ENCODE assay signal across 8 cellular contexts in the genomic region with DNA sequence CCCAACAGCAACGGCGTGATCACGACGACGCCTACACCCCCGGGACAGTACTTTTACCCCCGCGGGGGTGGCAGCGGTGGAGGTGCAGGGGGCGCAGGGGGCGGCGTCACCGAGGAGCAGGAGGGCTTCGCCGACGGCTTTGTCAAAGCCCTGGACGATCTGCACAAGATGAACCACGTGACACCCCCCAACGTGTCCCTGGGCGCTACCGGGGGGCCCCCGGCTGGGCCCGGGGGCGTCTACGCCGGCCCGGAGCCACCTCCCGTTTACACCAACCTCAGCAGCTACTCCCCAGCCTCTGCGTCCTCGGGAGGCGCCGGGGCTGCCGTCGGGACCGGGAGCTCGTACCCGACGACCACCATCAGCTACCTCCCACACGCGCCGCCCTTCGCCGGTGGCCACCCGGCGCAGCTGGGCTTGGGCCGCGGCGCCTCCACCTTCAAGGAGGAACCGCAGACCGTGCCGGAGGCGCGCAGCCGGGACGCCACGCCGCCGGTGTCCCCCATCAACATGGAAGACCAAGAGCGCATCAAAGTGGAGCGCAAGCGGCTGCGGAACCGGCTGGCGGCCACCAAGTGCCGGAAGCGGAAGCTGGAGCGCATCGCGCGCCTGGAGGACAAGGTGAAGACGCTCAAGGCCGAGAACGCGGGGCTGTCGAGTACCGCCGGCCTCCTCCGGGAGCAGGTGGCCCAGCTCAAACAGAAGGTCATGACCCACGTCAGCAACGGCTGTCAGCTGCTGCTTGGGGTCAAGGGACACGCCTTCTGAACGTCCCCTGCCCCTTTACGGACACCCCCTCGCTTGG. TPM values are rescaled to one million over a fixed set of nuclear protein-coding genes. Genes with fewer than 3 reads are reported as not detected.
DNase-seq lines count a peak whose midpoint lies in the region; ATAC-seq and TF ChIP-seq lines count a peak whose summit lies in the region.

No MANE protein-coding gene starts in this region.

- no peaks in the 10 kb centered on the region for H3K9me3 ChIP-seq in SJCRH30 (replicated peaks)
- no peaks in the 10 kb centered on the region for H3K9me3 ChIP-seq in heart left ventricle

- H3K9me3 Mint-ChIP-seq in IgD-negative memory B cell = peaks cover 0 to 2% (median 0%) of the 10 kb centered on the region in 3 donors
- no peaks in the 10 kb centered on the region for H3K9me3 Mint-ChIP-seq in activated naive CD4-positive, alpha-beta T cell treated with anti-CD3 and anti-CD28 coated beads, Interleukin-2, amount 50 U/mL, for 72 hours

- 0% methylated on average over 35 to 84 of the region's 84 CpGs for WGBS in heart left ventricle, 4 donors

- no peak for ATAC-seq in activated naive CD4-positive, alpha-beta T cell treated with anti-CD3 and anti-CD28 coated beads, Interleukin-2, amount 50 U/mL, for 72 hours
- no peak for ATAC-seq in heart left ventricle
- ATAC-seq in GM21515 (IDR thresholded peaks at IDR 0.05; ENCODE audit: unreplicated experiment) = no peak
- no peak for ATAC-seq in HG02798 (IDR thresholded peaks at IDR 0.05; ENCODE audit: poor library complexity, unreplicated experiment)

- peaks cover 19 to 30% (median 27%) of the 10 kb centered on the region in 3 donors for H3K4me1 Mint-ChIP-seq in IgD-negative memory B cell

- peak; percentile 88 for DNase-seq in COLO668 (lab: John Stamatoyannopoulos, UW; ENCODE audit: unreplicated experiment)
- DNase-seq in SJCRH30 = peak; percentile 83 to 85
- DNase-seq in activated naive CD4-positive, alpha-beta T cell treated with anti-CD3 and anti-CD28 coated beads, Interleukin-2, amount 50 U/mL, for 72 hours (ENCODE audit: low spot score in 2 of 2) = peak; percentile 76 to 81
- DNase-seq in heart left ventricle = peak; percentile 63 to 87 (median 75)
- DNase-seq in posterior cingulate gyrus = peak; percentile 45 to 95 (median 64)

- no peaks in the 10 kb centered on the region for H3K36me3 ChIP-seq in SJCRH30
- H3K36me3 ChIP-seq in heart left ventricle = peaks cover 0 to 12% (median 5%) of the 10 kb centered on the region in 9 donors

- no peak for TF ChIP-seq CTCF in heart left ventricle (IDR thresholded peaks at IDR 0.05)

- H3K4me1 ChIP-seq in SJCRH30 = peaks cover 24% of the 10 kb centered on the region
- peaks cover 3 to 62% (median 42%) of the 10 kb centered on the region in 12 donors for H3K4me1 ChIP-seq in heart left ventricle

- TF ChIP-seq POLR2A in heart left ventricle (IDR thresholded peaks at IDR 0.05) = peak in 1 of 2 donors; percentile 16

- H3K27me3 ChIP-seq in SJCRH30 = no peaks in the 10 kb centered on the region
- no peaks in the 10 kb centered on the region for H3K27me3 ChIP-seq in heart left ventricle

- intact Hi-C loops in heart left ventricle (cut with DNase I) (loop anchor here in 1 of 10 donors (2.0 kb wide), 1 partner anchor 13 kb away; no protein-coding TSS in a partner anchor), posterior cingulate gyrus (cut with DNase I) (no loop called here)

- H3K27ac ChIP-seq in SJCRH30 = peak overlapping the region; percentile 18; the same call in 1 of the 2 replicates
- H3K27ac ChIP-seq in heart left ventricle = peak overlapping the region; percentile 95 to 100 (median 99)

- peaks cover 1% of the 10 kb centered on the region for H3K36me3 Mint-ChIP-seq in IgD-negative memory B cell
- H3K36me3 Mint-ChIP-seq in activated naive CD4-positive, alpha-beta T cell treated with anti-CD3 and anti-CD28 coated beads, Interleukin-2, amount 50 U/mL, for 72 hours = peaks cover 21 to 22% of the 10 kb centered on the region in 2 donors

- H3K4me3 ChIP-seq in SJCRH30 = peak overlapping the region; percentile 80
- H3K4me3 ChIP-seq in heart left ventricle = peak overlapping the region; percentile 43 to 99 (median 84)

- no peaks in the 10 kb centered on the region for H3K27me3 Mint-ChIP-seq in IgD-negative memory B cell

- H3K4me3 Mint-ChIP-seq in IgD-negative memory B cell = peak overlapping the region; percentile 92 to 99 (median 95)

- H3K27ac Mint-ChIP-seq in IgD-negative memory B cell = peak overlapping the region in 2 of 3 donors; percentile 99 to 100
- peak overlapping the region; percentile 99 to 100 for H3K27ac Mint-ChIP-seq in activated naive CD4-positive, alpha-beta T cell treated with anti-CD3 and anti-CD28 coated beads, Interleukin-2, amount 50 U/mL, for 72 hours

RNA-seq across cellular contexts. Expression of a gene that starts 1.0 kb away (rescaled TPM):
- polyA plus RNA-seq in IgD-negative memory B cell = 955 TPM
- total RNA-seq in SJCRH30 (2014; rRNA removed; shearing (Covaris generic)) = 34.8 and 39.7 TPM in 2 replicates
- 100 to 1,000 TPM; 400 to 402 TPM for total RNA-seq in activated naive CD4-positive, alpha-beta T cell treated with anti-CD3 and anti-CD28 coated beads, Interleukin-2, amount 50 U/mL, for 72 hours
- 100 to 1,000 TPM in 4 of 9 donors, 10 to 100 TPM in 5; 19.6 to 205 (median 67.6) TPM for total RNA-seq in heart left ventricle
- polyA plus RNA-seq in heart left ventricle = 10 to 100 TPM; 29.6 to 52.9 TPM

RNA-seq across cellular contexts. Expression of a gene that starts 9.3 kb away (rescaled TPM):
- polyA plus RNA-seq in IgD-negative memory B cell = 195 TPM
- total RNA-seq in SJCRH30 (2014; rRNA removed; shearing (Covaris generic)) = 55.9 and 64.6 TPM in 2 replicates
- 100 to 1,000 TPM; 317 to 357 TPM for total RNA-seq in activated naive CD4-positive, alpha-beta T cell treated with anti-CD3 and anti-CD28 coated beads, Interleukin-2, amount 50 U/mL, for 72 hours
- 1,000 to 10,000 TPM in 2 of 9 donors, 100 to 1,000 TPM in 7; 435 to 1,432 (median 684) TPM for total RNA-seq in heart left ventricle
- 100 to 1,000 TPM; 544 to 645 TPM for polyA plus RNA-seq in heart left ventricle

RNA-seq across cellular contexts. Expression of a gene that starts 9.6 kb away (rescaled TPM):
- polyA plus RNA-seq in IgD-negative memory B cell (6.4 TPM), heart left ventricle (1 to 10 TPM in 1 of 2 donors, under 1 TPM in 1; 0.35 to 3.2 TPM)
- total RNA-seq in SJCRH30 (2014; rRNA removed; shearing (Covaris generic)) = not detected in 2 replicates
- total RNA-seq in activated naive CD4-positive, alpha-beta T cell treated with anti-CD3 and anti-CD28 coated beads, Interleukin-2, amount 50 U/mL, for 72 hours = 10 to 100 TPM; 39.4 to 42.7 TPM
- 1 to 10 TPM in 7 of 9 donors, not detected in 2; 1.2 to 6.8 (median 2.2) TPM for total RNA-seq in heart left ventricle

RNA-seq across cellular contexts. Expression of a gene that starts 14.1 kb away (rescaled TPM):
- polyA plus RNA-seq in IgD-negative memory B cell (27.4 TPM), heart left ventricle (1 to 10 TPM; 1.3 to 8.6 TPM)
- 92.4 and 99.0 TPM in 2 replicates for total RNA-seq in SJCRH30 (2014; rRNA removed; shearing (Covaris generic))
- total RNA-seq in activated naive CD4-positive, alpha-beta T cell treated with anti-CD3 and anti-CD28 coated beads, Interleukin-2, amount 50 U/mL, for 72 hours = 10 to 100 TPM; 37.0 to 41.4 TPM
- total RNA-seq in heart left ventricle = 1 to 10 TPM in 8 of 9 donors, under 1 TPM in 1; 0.63 to 7.6 (median 4.0) TPM

RNA-seq across cellular contexts. Expression of a gene that starts 16.9 kb away (rescaled TPM):
- 6.6 TPM for polyA plus RNA-seq in IgD-negative memory B cell
- 14.1 and 19.0 TPM in 2 replicates for total RNA-seq in SJCRH30 (2014; rRNA removed; shearing (Covaris generic))
- 10 to 100 TPM; 37.9 to 41.5 TPM for total RNA-seq in activated naive CD4-positive, alpha-beta T cell treated with anti-CD3 and anti-CD28 coated beads, Interleukin-2, amount 50 U/mL, for 72 hours
- 10 to 100 TPM; 45.5 to 90.1 (median 62.6) TPM for total RNA-seq in heart left ventricle
- polyA plus RNA-seq in heart left ventricle = 10 to 100 TPM; 29.9 to 83.5 TPM

Comparison
In these comparisons a context has a peak if more than half of its experiments do, and no peak if none do; other contexts are left out.
1. RNA of a gene that starts 9.6 kb away (total RNA-seq): 39.4 to 42.7 TPM in activated naive CD4-positive, alpha-beta T cell treated with anti-CD3 and anti-CD28 coated beads, Interleukin-2, amount 50 U/mL, for 72 hours; 1.2 to 6.8 TPM in heart left ventricle and not detected in SJCRH30; every median in the first group is over 4 times any median in the second.
2. Peak in every context shown above with its lines, with median percentiles within 50 percentile points of each other: DNase-seq.